In genomic region chr3:11739712-11740111, GRCh38 we compare ENCODE assay signal across 19 cellular contexts.
DNase-seq lines count a peak whose midpoint lies in the region; ATAC-seq and TF ChIP-seq lines count a peak whose summit lies in the region.
"Had no signal": no experiment of that assay in that cellular context is flagged by ENCODE, and none has a peak within 500 bp of the region (broad histone marks: within the 10 kb centered on the region; RNA-seq: fewer than 3 reads in every experiment).

No MANE protein-coding gene starts in this region.

- no peak for TF ChIP-seq CTCF in lower leg skin (IDR thresholded peaks at IDR 0.05)

- no peak for ATAC-seq in left ventricle myocardium superior
- ATAC-seq in sciatic nerve: peak; percentile 45
- ATAC-seq: Right ventricle myocardium inferior had no signal

- DNase-seq in left ventricle myocardium superior: peak; percentile 42
- DNase-seq in cardiac septum (ENCODE audit: low spot score): no peak
- peak; percentile 27 for DNase-seq in fibroblast of peridontal ligament (ENCODE audit: extremely low read depth)
- DNase-seq in sciatic nerve (ENCODE audit: low spot score): peak; percentile 67
- no peak for DNase-seq in NOMO-1 treated with DMSO at 0.1 percent for 48 hours (lab: John Stamatoyannopoulos, UW; ENCODE audit: unreplicated experiment)
- DNase-seq in lower leg skin (ENCODE audit: low spot score in 2 of 2): no peak
- DNase-seq in activated CD4-positive, alpha-beta T cell treated with anti-CD3 and anti-CD28 coated beads for 1 hour: no peak
- DNase-seq: DND-41, H7, MM.1S, NCI-H1048, NCI-H1417 treated with DMSO at 0.1 percent for 48 hours, NCI-H187, NCI-H2107, NCI-H446 treated with DMSO at 0.1 percent for 48 hours, NCI-H526 treated with DMSO at 0.1 percent for 48 hours had no signal

- 40 to 48% methylated on average over 3 of the region's 3 CpGs for WGBS in lower leg skin, 2 donors

- TF ChIP-seq POLR2A in lower leg skin (IDR thresholded peaks at IDR 0.05): no peak

- intact Hi-C loops in left ventricle myocardium superior (cut with micrococcal nuclease) (no loop called here), cardiac septum (cut with DNase I) (no loop called here), sciatic nerve (cut with DNase I) (no loop called here), lower leg skin (cut with DNase I; ENCODE audit: low total_unique reads) (no loop called here)

- no peak overlapping the region for H3K4me3 ChIP-seq in lower leg skin (ENCODE audit: low read depth, poor library complexity, severe bottlenecking)
- H3K4me3 ChIP-seq: K562, SJSA1 had no signal

Comparison
In these comparisons a context has a peak if more than half of its experiments do, and no peak if none do; other contexts are left out.
1. DNase-seq: peak in left ventricle myocardium superior (single experiment), fibroblast of peridontal ligament (single experiment) and sciatic nerve (single experiment); none in cardiac septum (single experiment), NOMO-1 treated with DMSO at 0.1 percent for 48 hours (single experiment), lower leg skin (0 of 2) and activated CD4-positive, alpha-beta T cell treated with anti-CD3 and anti-CD28 coated beads for 1 hour (single experiment).